In the genomic region with DNA sequence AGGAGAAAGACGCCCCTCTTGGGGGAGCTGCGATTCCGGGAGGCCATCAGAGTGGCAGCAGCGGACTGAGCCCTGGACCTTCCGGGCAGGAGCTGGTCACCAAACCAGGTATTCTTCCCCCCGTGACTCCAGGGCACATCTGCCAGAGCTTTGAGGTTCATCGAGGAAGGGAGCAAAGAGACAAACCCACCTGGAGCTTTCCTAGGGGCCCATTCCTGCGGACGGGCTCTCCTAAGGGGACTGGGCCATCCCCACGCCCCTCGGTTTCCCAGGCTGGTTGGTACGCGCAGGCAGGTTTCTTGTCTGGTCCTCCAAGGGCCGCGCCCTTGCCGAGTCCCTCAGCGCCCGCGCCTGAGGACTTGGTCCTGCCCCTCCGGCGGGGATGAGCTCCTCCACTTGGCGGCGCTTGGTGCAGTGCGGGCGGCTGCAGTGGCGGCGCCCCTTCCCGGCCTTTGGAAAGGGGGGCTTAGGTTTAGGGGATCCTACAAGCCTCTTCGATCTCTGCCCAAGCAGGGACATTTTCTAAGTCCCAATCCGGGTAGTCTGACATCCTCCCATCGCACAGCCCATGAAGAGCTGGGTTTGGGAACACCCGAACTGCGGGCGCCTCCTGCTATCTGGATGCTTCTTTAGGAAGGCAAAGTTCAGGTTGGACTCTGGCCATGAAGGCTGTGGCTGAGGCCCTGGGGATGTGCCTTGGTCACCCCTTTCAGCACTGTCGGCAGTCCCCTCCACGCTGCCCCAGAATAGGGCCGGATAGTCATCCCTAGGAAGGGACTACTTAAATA, we compare ENCODE assay signal across 8 cellular contexts. TPM values are rescaled to one million over a fixed set of nuclear protein-coding genes. Genes with fewer than 3 reads are reported as not detected.
DNase-seq lines count a peak whose midpoint lies in the region; ATAC-seq, FAIRE-seq and TF ChIP-seq lines count a peak whose summit lies in the region.

No MANE protein-coding gene starts in this region.

- peak; percentile 52 for ATAC-seq in RWPE2 (ENCODE audit: low read depth)
- ATAC-seq in HG03159 (IDR thresholded peaks at IDR 0.05; ENCODE audit: unreplicated experiment): no peak

- TF ChIP-seq CTCF in BE2C (IDR thresholded peaks at IDR 0.05; ENCODE audit: low read depth, low read length): 0 out of 2 replicates have a peak, but pooled peaks have one; percentile 24
- peak; percentile 64 for TF ChIP-seq CTCF in RWPE2 (IDR thresholded peaks at IDR 0.05; ENCODE audit: poor library complexity, severe bottlenecking)
- peak; percentile 48 for TF ChIP-seq CTCF in choroid plexus epithelial cell (conservative IDR thresholded peaks at IDR 0.05; ENCODE audit: low read depth, low read length)
- TF ChIP-seq CTCF in kidney epithelial cell (IDR thresholded peaks at IDR 0.05; ENCODE audit: insufficient read depth, low read length, poor library complexity, severe bottlenecking): peak; percentile 51

- H3K27me3 ChIP-seq in BE2C (no peaks in the 10 kb centered on the region; the same call in 1 of the 2 replicates), RWPE2 (ENCODE audit: insufficient read depth, poor library complexity, severe bottlenecking) (no peaks in the 10 kb centered on the region), kidney epithelial cell (ENCODE audit: control insufficient read depth, insufficient read depth, low read length) (no peaks in the 10 kb centered on the region)

- no peak for TF ChIP-seq POLR2A in H54 (IDR thresholded peaks at IDR 0.05; ENCODE audit: low read depth, low read length)

- peak overlapping the region; percentile 72 for H3K4me3 ChIP-seq in BE2C (ENCODE audit: low read depth, low read length)
- peak overlapping the region; percentile 54 for H3K4me3 ChIP-seq in RWPE2 (ENCODE audit: severe bottlenecking)
- peak overlapping the region; percentile 76 for H3K4me3 ChIP-seq in choroid plexus epithelial cell (ENCODE audit: low read depth, low read length)
- peak overlapping the region; percentile 68 for H3K4me3 ChIP-seq in kidney epithelial cell (ENCODE audit: low read depth, low read length)

- no peaks in the 10 kb centered on the region for H3K36me3 ChIP-seq in BE2C
- peaks cover 4% of the 10 kb centered on the region; the same call in 1 of the 2 replicates for H3K36me3 ChIP-seq in RWPE2 (ENCODE audit: low read depth)
- peaks cover 1% of the 10 kb centered on the region for H3K36me3 ChIP-seq in kidney epithelial cell (ENCODE audit: control insufficient read depth, insufficient read depth, low read length)

- FAIRE-seq in H54 (lab: Jason Lieb, UNC): no peak

- peak overlapping the region; percentile 47 for H3K27ac ChIP-seq in RWPE2 (ENCODE audit: poor library complexity, severe bottlenecking)

- DNase-seq in BE2C: peak; percentile 46
- DNase-seq in H54 (ENCODE audit: insufficient read length, low spot score): peak; percentile 45
- peak; percentile 70 for DNase-seq in RWPE2 (ENCODE audit: low spot score)
- DNase-seq in choroid plexus epithelial cell (ENCODE audit: low read depth): peak; percentile 49
- no peak for DNase-seq in kidney epithelial cell (ENCODE audit: low read depth)
- DNase-seq in stimulated activated CD4-positive, alpha-beta T cell treated with anti-CD3 and anti-CD28 coated beads, Interleukin-15, amount 100 ng/mL, for 24 hours: peak; percentile 53
- DNase-seq in SIG-M5 (lab: John Stamatoyannopoulos, UW): no peak

- H3K9me3 ChIP-seq in BE2C (no peaks in the 10 kb centered on the region), RWPE2 (ENCODE audit: severe bottlenecking) (no peaks in the 10 kb centered on the region)

- H3K4me1 ChIP-seq in BE2C (peaks cover 19% of the 10 kb centered on the region), RWPE2 (ENCODE audit: insufficient read depth, poor library complexity, severe bottlenecking) (peaks cover 4% of the 10 kb centered on the region)

RNA-seq across cellular contexts. Expression of a gene that starts 0.5 kb away (rescaled TPM):
- 0.80 TPM for polyA plus RNA-seq in BE2C (2012; ENCODE audit: insufficient read depth, insufficient read length, low read depth)
- 6.1 and 7.4 TPM in 2 replicates for total RNA-seq in kidney epithelial cell

RNA-seq across cellular contexts. Expression of a gene that starts 55.6 kb away (rescaled TPM):
- 0.88 TPM for polyA plus RNA-seq in BE2C (2012; ENCODE audit: insufficient read depth, insufficient read length, low read depth)
- 2.3 and 3.1 TPM in 2 replicates for total RNA-seq in kidney epithelial cell

Comparison
In these comparisons a context has a peak if more than half of its experiments do, and no peak if none do; other contexts are left out.
1. DNase-seq: peak in BE2C (single experiment), H54 (single experiment), RWPE2 (single experiment), choroid plexus epithelial cell (single experiment) and stimulated activated CD4-positive, alpha-beta T cell treated with anti-CD3 and anti-CD28 coated beads, Interleukin-15, amount 100 ng/mL, for 24 hours (single experiment); none in kidney epithelial cell (single experiment) and SIG-M5 (single experiment).
2. Peak in every context shown above with its lines, with median percentiles within 50 percentile points of each other: H3K4me3 ChIP-seq and CTCF ChIP-seq.